Comparison of ENCODE assay signal across 27 cellular contexts in the genomic region with DNA sequence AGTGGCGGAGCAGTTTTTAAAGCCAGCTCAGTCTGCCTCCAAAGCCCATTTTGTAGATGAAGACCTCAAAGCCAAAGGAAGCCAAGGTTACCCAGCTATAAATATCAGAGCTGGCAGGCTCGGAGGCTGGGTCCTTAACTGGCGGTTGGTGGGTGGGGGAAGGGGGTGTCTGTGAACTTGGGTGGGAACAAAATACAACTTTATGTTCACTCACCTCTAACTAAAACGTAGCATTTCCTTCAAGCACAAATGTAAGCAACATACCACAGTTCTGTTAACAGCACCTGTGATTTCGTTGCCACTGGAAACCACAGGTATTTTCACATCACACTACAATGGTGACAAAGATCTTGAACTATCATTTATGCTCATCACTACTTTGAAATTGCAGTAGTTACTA.
DNase-seq lines count a peak whose midpoint lies in the region; ATAC-seq and TF ChIP-seq lines count a peak whose summit lies in the region.
"Had no signal": no experiment of that assay in that cellular context is flagged by ENCODE, and none has a peak within 500 bp of the region (broad histone marks: within the 10 kb centered on the region; RNA-seq: fewer than 3 reads in every experiment).

No MANE protein-coding gene starts in this region.

- H3K9ac ChIP-seq in MM.1S (ENCODE audit: low read length), result no peak overlapping the region

- H3K27me3 Mint-ChIP-seq in effector memory CD8-positive, alpha-beta T cell, result peaks cover 16 to 64% of the 10 kb centered on the region in 2 donors

- H3K9me3 ChIP-seq in MM.1S (replicated peaks; ENCODE audit: insufficient read depth, low read length), result no peaks in the 10 kb centered on the region
- H3K9me3 ChIP-seq: heart left ventricle, ovary, right atrium auricular region, upper lobe of left lung had no signal

- no peaks in the 10 kb centered on the region for H3K79me2 ChIP-seq in MM.1S (ENCODE audit: low read length)

- H2AFZ ChIP-seq in MM.1S (ENCODE audit: low read length), result no peak overlapping the region
- H2AFZ ChIP-seq: GM23338 had no signal

- H3K9me2 ChIP-seq in MM.1S (replicated peaks; ENCODE audit: insufficient read depth, low read length), result no peaks in the 10 kb centered on the region

- no peak overlapping the region for H3K27ac Mint-ChIP-seq in activated naive CD4-positive, alpha-beta T cell treated with anti-CD3 and anti-CD28 coated beads, Interleukin-2, amount 50 U/mL, for 72 hours
- no peak overlapping the region for H3K27ac Mint-ChIP-seq in effector memory CD8-positive, alpha-beta T cell
- H3K27ac Mint-ChIP-seq: activated naive CD8-positive, alpha-beta T cell treated with anti-CD3 and anti-CD28 coated beads for 36 hours; activated T-helper 1 cell treated with anti-CD3 and anti-CD28 coated beads, Interleukin-12 subunit alpha, Interleukin-12 subunit beta, Interleukin-2, Interleukin-4 antibody, amounts not matched to agents 30 ng/mL and 10 ng/mL and 1 ng/mL, durations not matched to agents 14 hours and 24 hours and 36 hours; endodermal cell; GM23338; natural killer cell treated with Interleukin-12 subunit alpha and Interleukin-12 subunit beta and Interleukin-15 and Interleukin-18, amount 100 ng/mL, for 72 hours had no signal

- no peak overlapping the region for H3K4me2 ChIP-seq in MM.1S (ENCODE audit: low read depth, low read length)
- H3K4me2 ChIP-seq: GM23338 had no signal

- H3K36me3 ChIP-seq in MM.1S (replicated peaks; ENCODE audit: insufficient read depth, low read length), result no peaks in the 10 kb centered on the region
- H3K36me3 ChIP-seq in H7 (replicated peaks; ENCODE audit: control insufficient read depth, insufficient read depth, low read length), result no peaks in the 10 kb centered on the region
- H3K36me3 ChIP-seq: heart left ventricle, ovary, right atrium auricular region, upper lobe of left lung had no signal

- H3K4me3 Mint-ChIP-seq in effector memory CD8-positive, alpha-beta T cell, result no peak overlapping the region
- H3K4me3 Mint-ChIP-seq: activated naive CD8-positive, alpha-beta T cell treated with anti-CD3 and anti-CD28 coated beads for 36 hours; activated T-helper 1 cell treated with anti-CD3 and anti-CD28 coated beads, Interleukin-12 subunit alpha, Interleukin-12 subunit beta, Interleukin-2, Interleukin-4 antibody, amounts not matched to agents 30 ng/mL and 10 ng/mL and 1 ng/mL, durations not matched to agents 14 hours and 24 hours and 36 hours; endodermal cell; GM23338; natural killer cell treated with Interleukin-12 subunit alpha and Interleukin-12 subunit beta and Interleukin-15 and Interleukin-18, amount 100 ng/mL, for 72 hours had no signal

- H3K4me3 ChIP-seq in MM.1S (ENCODE audit: low read length) (no peak overlapping the region), H7 (ENCODE audit: insufficient read depth, low read depth, low read length) (no peak overlapping the region)
- H3K4me3 ChIP-seq: GM12878, GM23338, heart left ventricle, ovary, right atrium auricular region, upper lobe of left lung had no signal

- H4K20me1 ChIP-seq in MM.1S (ENCODE audit: insufficient read depth, low read length), result no peaks in the 10 kb centered on the region

- peak; percentile 24 to 91 for ATAC-seq in activated naive CD4-positive, alpha-beta T cell treated with anti-CD3 and anti-CD28 coated beads, Interleukin-2, amount 50 U/mL, for 72 hours
- peak; percentile 76 for ATAC-seq in effector memory CD8-positive, alpha-beta T cell (replicated peaks)
- ATAC-seq: esophagus mucosa; GM12878; heart left ventricle; natural killer cell treated with Interleukin-12 subunit alpha and Interleukin-12 subunit beta and Interleukin-15 and Interleukin-18, amount 100 ng/mL, for 72 hours had no signal

- no peaks in the 10 kb centered on the region for H3F3A ChIP-seq in MM.1S (ENCODE audit: insufficient read depth, low read length)

- H3K4me1 ChIP-seq in MM.1S (ENCODE audit: low read length), result peaks cover 8% of the 10 kb centered on the region

- H3K9me3 Mint-ChIP-seq in activated naive CD4-positive, alpha-beta T cell treated with anti-CD3 and anti-CD28 coated beads, Interleukin-2, amount 50 U/mL, for 72 hours, result no peaks in the 10 kb centered on the region
- H3K9me3 Mint-ChIP-seq in effector memory CD8-positive, alpha-beta T cell, result no peaks in the 10 kb centered on the region
- H3K9me3 Mint-ChIP-seq: activated naive CD8-positive, alpha-beta T cell treated with anti-CD3 and anti-CD28 coated beads for 36 hours; activated T-helper 1 cell treated with anti-CD3 and anti-CD28 coated beads, Interleukin-12 subunit alpha, Interleukin-12 subunit beta, Interleukin-2, Interleukin-4 antibody, amounts not matched to agents 30 ng/mL and 10 ng/mL and 1 ng/mL, durations not matched to agents 14 hours and 24 hours and 36 hours; endodermal cell; GM23338; natural killer cell treated with Interleukin-12 subunit alpha and Interleukin-12 subunit beta and Interleukin-15 and Interleukin-18, amount 100 ng/mL, for 72 hours had no signal

- no peak for DNase-seq in activated naive CD4-positive, alpha-beta T cell treated with anti-CD3 and anti-CD28 coated beads, Interleukin-2, amount 50 U/mL, for 72 hours (ENCODE audit: low spot score in 2 of 2)
- no peak for DNase-seq in activated naive CD4-positive, alpha-beta T cell treated with anti-CD3 and anti-CD28 coated beads, Interleukin-2, amount 50 U/mL, for 16 hours
- DNase-seq in MM.1S (peak; percentile 51), H7 (no peak), KG1 (lab: John Stamatoyannopoulos, UW) (no peak), NCI-H774 (lab: John Stamatoyannopoulos, UW) (no peak)
- DNase-seq in effector memory CD8-positive, alpha-beta T cell, result no peak
- DNase-seq: activated naive CD8-positive, alpha-beta T cell treated with anti-CD3 and anti-CD28 coated beads for 36 hours; cortex of kidney; EL; endodermal cell; foreskin fibroblast; heart left ventricle; midbrain; NCI-H1105; NCI-H2029; NCI-H526; SHP77; upper lobe of left lung had no signal

- H3K4me1 Mint-ChIP-seq in effector memory CD8-positive, alpha-beta T cell (ENCODE audit: low read depth in 2 of 2), result peaks cover 5 to 15% of the 10 kb centered on the region in 2 donors

- H3K36me3 Mint-ChIP-seq in activated naive CD4-positive, alpha-beta T cell treated with anti-CD3 and anti-CD28 coated beads, Interleukin-2, amount 50 U/mL, for 72 hours, result no peaks in the 10 kb centered on the region
- peaks cover 4% of the 10 kb centered on the region for H3K36me3 Mint-ChIP-seq in effector memory CD8-positive, alpha-beta T cell (ENCODE audit: insufficient read depth)
- H3K36me3 Mint-ChIP-seq: activated naive CD8-positive, alpha-beta T cell treated with anti-CD3 and anti-CD28 coated beads for 36 hours; natural killer cell treated with Interleukin-12 subunit alpha and Interleukin-12 subunit beta and Interleukin-15 and Interleukin-18, amount 100 ng/mL, for 72 hours had no signal

- H3K27me3 ChIP-seq in MM.1S (replicated peaks; ENCODE audit: insufficient read depth, low read length) (peaks cover 26% of the 10 kb centered on the region), H7 (ENCODE audit: control insufficient read depth, insufficient read depth, low read length) (peaks cover 2% of the 10 kb centered on the region; the same call in 1 of the 2 replicates)
- H3K27me3 ChIP-seq: ovary, right atrium auricular region, upper lobe of left lung had no signal

- H3K27ac ChIP-seq in MM.1S (ENCODE audit: low read length), result no peak overlapping the region
- H3K27ac ChIP-seq: C4-2B, heart left ventricle, ovary, right atrium auricular region, upper lobe of left lung had no signal

- no peak for TF ChIP-seq CTCF in MM.1S (IDR thresholded peaks at IDR 0.05; ENCODE audit: low read length)
